ENCODE assay signal across 8 cellular contexts in the genomic region with DNA sequence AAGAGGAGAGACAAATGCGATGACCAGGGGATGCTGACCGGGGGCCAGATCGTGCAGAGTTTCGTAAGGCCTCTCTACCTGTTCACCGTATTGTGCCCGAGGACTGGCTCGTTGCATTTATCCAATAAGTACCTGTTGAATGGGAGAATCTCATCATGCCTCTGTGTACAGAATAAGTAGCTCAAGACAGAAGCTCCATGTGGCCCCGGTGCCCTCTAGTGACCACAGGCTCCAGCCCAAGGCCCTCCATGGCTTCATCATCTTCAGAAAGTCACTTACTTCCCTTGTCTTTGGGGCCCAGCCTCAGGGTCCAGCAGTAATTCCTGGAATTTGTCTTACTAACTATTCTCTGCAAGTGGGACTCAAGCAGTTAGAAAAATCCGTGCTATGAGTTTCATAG.
DNase-seq lines count a peak whose midpoint lies in the region; FAIRE-seq and TF ChIP-seq lines count a peak whose summit lies in the region.

No MANE protein-coding gene starts in this region.

- in situ Hi-C loops in GM23248 (cut with MboI), result no loop called here

- no peak for FAIRE-seq in HTR-8/SVneo (lab: Jason Lieb, UNC)

- H3F3A ChIP-seq in GM23248 (ENCODE audit: insufficient read depth), result peaks cover 16% of the 10 kb centered on the region; the same call in 1 of the 2 replicates

- H4K20me1 ChIP-seq in GM23248 (ENCODE audit: insufficient read depth) (no peaks in the 10 kb centered on the region), fibroblast of lung (ENCODE audit: control insufficient read depth, extremely low read depth, insufficient read depth, low read length) (no peaks in the 10 kb centered on the region)

- H3K4me2 ChIP-seq in GM23248 (ENCODE audit: unreplicated experiment) (no peak overlapping the region), fibroblast of lung (ENCODE audit: extremely low read depth, insufficient read depth, low read length) (no peak overlapping the region)

- H3K27me3 ChIP-seq in GM23248 (replicated peaks; ENCODE audit: insufficient read depth), result peaks cover 19% of the 10 kb centered on the region; the same call in 1 of the 2 replicates
- no peaks in the 10 kb centered on the region for H3K27me3 ChIP-seq in fibroblast of lung (ENCODE audit: control insufficient read depth, insufficient read depth, low read length)
- H3K27me3 ChIP-seq in sigmoid colon, result no peaks in the 10 kb centered on the region

- H2AFZ ChIP-seq in GM23248, result no peak overlapping the region
- no peak overlapping the region for H2AFZ ChIP-seq in fibroblast of lung (ENCODE audit: low read length)

- H3K9ac ChIP-seq in GM23248 (no peak overlapping the region), fibroblast of lung (ENCODE audit: insufficient read depth, low read length) (no peak overlapping the region)

- H3K36me3 ChIP-seq in GM23248 (ENCODE audit: low read depth) (no peaks in the 10 kb centered on the region), fibroblast of lung (ENCODE audit: control insufficient read depth, insufficient read depth, low read length) (no peaks in the 10 kb centered on the region), sigmoid colon (no peaks in the 10 kb centered on the region)

- no peaks in the 10 kb centered on the region for H3K79me2 ChIP-seq in GM23248 (ENCODE audit: insufficient read depth)
- H3K79me2 ChIP-seq in fibroblast of lung (ENCODE audit: control insufficient read depth, insufficient read depth, low read length), result no peaks in the 10 kb centered on the region

- no peak for TF ChIP-seq POLR2A in sigmoid colon (IDR thresholded peaks at IDR 0.05)

- DNase-seq in AG08395 (ENCODE audit: low spot score) (peak; percentile 35), GM23248 (peak; percentile 39), RPMI8226 (peak; percentile 32), fibroblast of lung (ENCODE audit: low read depth in 2 of 2) (peak; percentile 13 to 32), posterior cingulate gyrus (peak; percentile 35 to 96 (median 68)), GM19240 (ENCODE audit: insufficient read length, low spot score) (no peak), sigmoid colon (no peak), HTR-8/SVneo (ENCODE audit: insufficient read length, low spot score) (no peak)

- intact Hi-C loops in posterior cingulate gyrus (cut with DNase I), result loop anchor here (2.0 to 10.0 kb wide), 3 partner anchors 157 to 421 kb away; no protein-coding TSS in a partner anchor
- intact Hi-C loops in sigmoid colon (cut with DNase I), result no loop called here

- no peaks in the 10 kb centered on the region for H3K9me2 ChIP-seq in GM23248 (ENCODE audit: insufficient read depth)

- TF ChIP-seq EP300 in sigmoid colon (IDR thresholded peaks at IDR 0.05), result no peak

- H3K9me3 ChIP-seq in GM23248 (ENCODE audit: low read depth) (no peaks in the 10 kb centered on the region), fibroblast of lung (ENCODE audit: control insufficient read depth, insufficient read depth, low read depth, low read length) (no peaks in the 10 kb centered on the region), sigmoid colon (no peaks in the 10 kb centered on the region)

- H3K4me1 ChIP-seq in GM23248 (ENCODE audit: insufficient read depth), result peaks cover 11% of the 10 kb centered on the region; the same call in 1 of the 2 replicates
- no peaks in the 10 kb centered on the region for H3K4me1 ChIP-seq in fibroblast of lung (ENCODE audit: control insufficient read depth, extremely low read depth, insufficient read depth, low read length)
- H3K4me1 ChIP-seq in sigmoid colon, result peaks cover 0 to 6% (median 0%) of the 10 kb centered on the region in 4 donors

- WGBS in GM23248 (ENCODE audit: low coverage in 1 of 2, low lambda C conversion rate in 2 of 2, missing lambda C conversion rate in 2 of 2), 2 experiments, result 73% methylated on average over 9 of the region's 9 CpGs
- WGBS in sigmoid colon, 2 donors, result 87 to 89% methylated on average over 9 of the region's 9 CpGs

- H3K4me3 ChIP-seq in GM23248, result no peak overlapping the region
- H3K4me3 ChIP-seq in fibroblast of lung (replicated peaks in 1 of 4; ENCODE audit: control extremely low read depth in 1 of 4, insufficient read depth in 1 of 4, low read depth in 3 of 4, low read length in 4 of 4), result no peak overlapping the region
- no peak overlapping the region for H3K4me3 ChIP-seq in sigmoid colon

- H3K27ac ChIP-seq in GM23248 (no peak overlapping the region), fibroblast of lung (ENCODE audit: insufficient read depth, low read length) (no peak overlapping the region), sigmoid colon (no peak overlapping the region)

- TF ChIP-seq CTCF in fibroblast of lung (conservative IDR thresholded peaks at IDR 0.05 in 1 of 2, IDR thresholded peaks at IDR 0.05 in 1 of 2; ENCODE audit: low read depth in 1 of 2, low read length in 2 of 2) (peak in 1 of 2 donors; percentile 42), sigmoid colon (IDR thresholded peaks at IDR 0.05) (peak in 1 of 4 experiments; percentile 18)

Comparison
In these comparisons a context has a peak if more than half of its experiments do, and no peak if none do; other contexts are left out.
1. DNase-seq: peak in AG08395 (single experiment), GM23248 (single experiment), RPMI8226 (single experiment), fibroblast of lung (2 of 2) and posterior cingulate gyrus (10 of 10); none in GM19240 (single experiment), sigmoid colon (single experiment) and HTR-8/SVneo (single experiment).